Comparison of ENCODE assay signal across 16 cellular contexts in the genomic region with DNA sequence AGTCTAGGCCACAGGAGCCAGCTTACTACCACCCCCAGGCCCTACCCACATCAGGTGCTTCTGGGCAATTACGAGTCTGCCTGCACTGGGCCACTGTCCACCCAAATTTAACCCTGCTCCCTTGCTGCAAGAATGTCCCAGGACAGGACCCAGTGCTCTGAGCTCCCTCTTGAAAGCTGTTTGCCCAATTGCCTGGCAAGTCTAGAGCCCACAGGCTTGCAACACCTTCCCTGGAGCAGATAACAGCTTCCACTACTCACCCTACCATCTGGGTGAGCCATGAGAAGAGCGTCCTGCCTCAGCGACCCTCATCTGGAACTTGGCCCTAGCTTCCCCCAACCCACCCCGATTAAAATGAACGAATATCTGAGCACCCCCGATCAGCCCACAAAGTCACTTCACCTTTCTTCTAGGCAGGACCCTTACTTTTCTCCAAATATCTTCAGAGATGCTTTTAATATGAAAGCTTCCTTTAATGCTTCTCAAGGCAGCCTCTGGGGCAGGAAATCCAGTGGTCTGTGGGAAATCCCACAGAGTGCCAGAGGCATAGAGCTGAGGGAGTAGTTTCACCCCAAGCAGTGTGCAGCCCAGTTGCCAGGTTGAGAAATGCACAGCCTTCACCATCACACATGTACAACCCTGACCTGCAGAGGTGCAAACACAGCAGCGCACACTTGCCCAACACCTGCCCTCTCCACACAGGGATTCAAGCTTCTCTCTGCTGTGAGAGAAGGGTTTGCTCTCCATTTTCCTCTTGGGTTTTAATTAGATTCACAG. TPM values are rescaled to one million over a fixed set of nuclear protein-coding genes. Genes with fewer than 3 reads are reported as not detected.
A peak's percentile ranks its signal among the peaks of the same experiment; 100 is the strongest.
DNase-seq lines count a peak whose midpoint lies in the region; ATAC-seq and TF ChIP-seq lines count a peak whose summit lies in the region.
"Had no signal": no experiment of that assay in that cellular context is flagged by ENCODE, and none has a peak within 500 bp of the region (broad histone marks: within the 10 kb centered on the region; RNA-seq: fewer than 3 reads in every experiment).

No MANE protein-coding gene starts in this region.

- peak; percentile 50 to 51 for ATAC-seq in activated CD4-positive, CD25-positive, alpha-beta regulatory T cell treated with anti-CD3 and anti-CD28 coated beads, Interleukin-2, amount 50 U/mL, for 24 hours
- ATAC-seq in central memory CD8-positive, alpha-beta T cell (replicated peaks; ENCODE audit: extremely low read depth, poor library complexity, severe bottlenecking): peak; percentile 93
- ATAC-seq in GM18519 (IDR thresholded peaks at IDR 0.05; ENCODE audit: low FRiP score, unreplicated experiment) (no peak), HG02763 (IDR thresholded peaks at IDR 0.05; ENCODE audit: unreplicated experiment) (no peak), GM21723 (IDR thresholded peaks at IDR 0.05; ENCODE audit: unreplicated experiment) (no peak)
- ATAC-seq: gastroesophageal sphincter, left lung had no signal

- peaks cover 3% of the 10 kb centered on the region for H3K36me3 Mint-ChIP-seq in T-helper 1 cell treated with Interleukin-12 subunit alpha and Interleukin-12 subunit beta and Interleukin-4 antibody, amounts not matched to agents 30 μg/mL and 1 μg/mL, for 36 hours (ENCODE audit: low read depth)
- H3K36me3 Mint-ChIP-seq in central memory CD8-positive, alpha-beta T cell (ENCODE audit: insufficient read depth): peaks cover 2% of the 10 kb centered on the region

- WGBS in spleen, 5 donors: 32 to 65% (median 46%) methylated on average over 7 of the region's 7 CpGs

- H3K9me3 ChIP-seq in spleen: no peaks in the 10 kb centered on the region
- H3K9me3 ChIP-seq: gastroesophageal sphincter, left lung had no signal

- H3K4me1 Mint-ChIP-seq in T-helper 1 cell treated with Interleukin-12 subunit alpha and Interleukin-12 subunit beta and Interleukin-4 antibody, amounts not matched to agents 30 μg/mL and 1 μg/mL, for 36 hours (ENCODE audit: low read depth): peaks cover 42% of the 10 kb centered on the region
- peaks cover 51% of the 10 kb centered on the region for H3K4me1 Mint-ChIP-seq in central memory CD8-positive, alpha-beta T cell

- H3K4me3 Mint-ChIP-seq in T-helper 1 cell treated with Interleukin-12 subunit alpha and Interleukin-12 subunit beta and Interleukin-4 antibody, amounts not matched to agents 30 μg/mL and 1 μg/mL, for 36 hours: peak overlapping the region; percentile 47
- peak overlapping the region; percentile 54 for H3K4me3 Mint-ChIP-seq in central memory CD8-positive, alpha-beta T cell

- intact Hi-C loops in spleen (cut with DNase I; ENCODE audit: low total_unique reads): loop anchor here (10.0 kb wide), 1 partner anchor 576 kb away; no protein-coding TSS in a partner anchor

- H3K27ac ChIP-seq in spleen: no peak overlapping the region
- H3K27ac ChIP-seq: left lung had no signal

- H3K27me3 ChIP-seq in spleen (replicated peaks in 1 of 7): peaks cover 0 to 6% (median 0%) of the 10 kb centered on the region in 7 donors
- H3K27me3 ChIP-seq: gastroesophageal sphincter, left lung had no signal

- H3K4me3 ChIP-seq in spleen: no peak overlapping the region
- H3K4me3 ChIP-seq: gastroesophageal sphincter, left lung had no signal

- DNase-seq in activated CD4-positive, CD25-positive, alpha-beta regulatory T cell (lab: John Stamatoyannopoulos, UW): no peak
- peak in 1 of 2 donors; percentile 31 for DNase-seq in central memory CD8-positive, alpha-beta T cell (ENCODE audit: low spot score in 2 of 2)
- DNase-seq in spleen: peak; percentile 69
- DNase-seq: left lung, NCI-H146 had no signal

- H3K27me3 Mint-ChIP-seq in T-helper 1 cell treated with Interleukin-12 subunit alpha and Interleukin-12 subunit beta and Interleukin-4 antibody, amounts not matched to agents 30 μg/mL and 1 μg/mL, for 36 hours (ENCODE audit: low read depth): peaks cover 19% of the 10 kb centered on the region
- no peaks in the 10 kb centered on the region for H3K27me3 Mint-ChIP-seq in central memory CD8-positive, alpha-beta T cell

- no peaks in the 10 kb centered on the region for H3K36me3 ChIP-seq in spleen
- H3K36me3 ChIP-seq: gastroesophageal sphincter, left lung had no signal

- peak overlapping the region; percentile 16 for H3K27ac Mint-ChIP-seq in T-helper 1 cell treated with Interleukin-12 subunit alpha and Interleukin-12 subunit beta and Interleukin-4 antibody, amounts not matched to agents 30 μg/mL and 1 μg/mL, for 36 hours
- no peak overlapping the region for H3K27ac Mint-ChIP-seq in central memory CD8-positive, alpha-beta T cell (ENCODE audit: low read depth)

- H3K4me1 ChIP-seq in spleen: peaks cover 0 to 42% (median 14%) of the 10 kb centered on the region in 6 donors
- H3K4me1 ChIP-seq: left lung had no signal

- TF ChIP-seq CTCF in spleen (IDR thresholded peaks at IDR 0.05 in 8 of 11, conservative IDR thresholded peaks at IDR 0.05 in 3 of 11): no peak

- TF ChIP-seq POLR2A in spleen (IDR thresholded peaks at IDR 0.05): no peak

- no peaks in the 10 kb centered on the region for H3K9me3 Mint-ChIP-seq in T-helper 1 cell treated with Interleukin-12 subunit alpha and Interleukin-12 subunit beta and Interleukin-4 antibody, amounts not matched to agents 30 μg/mL and 1 μg/mL, for 36 hours
- no peaks in the 10 kb centered on the region for H3K9me3 Mint-ChIP-seq in central memory CD8-positive, alpha-beta T cell

RNA-seq across cellular contexts. Expression of a gene that starts 10.6 kb away (rescaled TPM):
- total RNA-seq in spleen: 10 to 100 TPM in 1 of 7 donors, 1 to 10 TPM in 6; 3.1 to 18.4 (median 4.6) TPM
- 1 to 10 TPM in 2 of 3 donors, under 1 TPM in 1; 0.76 to 1.3 (median 1.3) TPM for polyA plus RNA-seq in spleen
- total RNA-seq: A673 had no signal

RNA-seq across cellular contexts. Expression of a gene that starts 55.4 kb away (rescaled TPM):
- not detected for total RNA-seq in spleen
- under 1 TPM in 1 of 3 donors, not detected in 2; 0.24 TPM for polyA plus RNA-seq in spleen
- total RNA-seq: A673; Daoy; dermis microvascular lymphatic vessel endothelial cell; T-helper 2 cell treated with Interferon-gamma antibody and Interleukin-4, amounts not matched to agents 100 ng/mL and 5 ng/mL, for 36 hours had no signal

RNA-seq across cellular contexts. Expression of a gene that starts 59.6 kb away (rescaled TPM):
- total RNA-seq in spleen: not detected
- not detected for polyA plus RNA-seq in spleen
- total RNA-seq: A673, Daoy, dermis microvascular lymphatic vessel endothelial cell, gastroesophageal sphincter, left lung, omental fat pad had no signal

Comparison
In these comparisons a context has a peak if more than half of its experiments do, and no peak if none do; other contexts are left out.
1. ATAC-seq: peak in activated CD4-positive, CD25-positive, alpha-beta regulatory T cell treated with anti-CD3 and anti-CD28 coated beads, Interleukin-2, amount 50 U/mL, for 24 hours (2 of 2) and central memory CD8-positive, alpha-beta T cell (single experiment); none in GM18519 (single experiment), HG02763 (single experiment) and GM21723 (single experiment).